In the genomic region with DNA sequence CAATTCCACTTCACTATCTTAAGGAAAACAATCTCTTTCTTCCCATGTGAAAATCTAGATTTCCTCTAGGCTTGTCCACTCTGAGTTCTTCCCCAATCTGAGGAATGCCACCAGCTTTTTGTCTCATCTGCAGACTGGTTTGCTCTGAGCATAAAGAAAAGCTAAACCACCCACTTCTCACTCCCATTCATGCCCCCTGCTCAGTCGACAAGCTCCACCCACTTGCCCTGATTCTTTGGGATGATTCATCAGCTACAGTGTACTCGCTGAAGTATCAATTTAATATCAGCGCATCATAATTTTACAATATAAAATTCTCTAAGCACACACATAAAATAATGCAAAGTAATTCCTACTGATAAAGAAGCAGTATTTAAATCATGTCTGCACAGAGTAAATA, we compare ENCODE assay signal across 5 cellular contexts.
"Had no signal": no experiment of that assay in that cellular context is flagged by ENCODE, and none has a peak within 500 bp of the region (broad histone marks: within the 10 kb centered on the region; RNA-seq: fewer than 3 reads in every experiment).

No MANE protein-coding gene starts in this region.

- H3K4me3 Mint-ChIP-seq: GM23338, H9 had no signal

- ATAC-seq: GM23338, K562 had no signal

- H3K27ac Mint-ChIP-seq: GM23338 had no signal

- DNase-seq: H9, HCEC 1CT, IMR-90 had no signal

- H3K9me3 Mint-ChIP-seq: GM23338, H9 had no signal
